15 cellular contexts compared by ENCODE assay signal in genomic region chr13:98262307-98262706, GRCh38.
"Had no signal": no experiment of that assay in that cellular context is flagged by ENCODE, and none has a peak within 500 bp of the region (broad histone marks: within the 10 kb centered on the region; RNA-seq: fewer than 3 reads in every experiment).

No MANE protein-coding gene starts in this region.

- FAIRE-seq: endothelial cell of umbilical vein, urothelium cell line had no signal

- H3K9ac ChIP-seq: parathyroid adenoma had no signal

- H3K79me2 ChIP-seq: parathyroid adenoma had no signal

- H3K9me3 Mint-ChIP-seq: activated naive CD4-positive, alpha-beta T cell treated with anti-CD3 and anti-CD28 coated beads, Interleukin-2, amount 50 U/mL, for 72 hours; activated T-cell treated with anti-CD3 and anti-CD28 coated beads, Interleukin-2, amount 50 U/mL, for 24 hours; stimulated activated memory B cell treated with anti-CD40 and anti-IgM and Interleukin-4, amounts not matched to agents 10 μg/mL and 1 μg/mL and 100 μg/mL, for 72 hours; T-helper 2 cell treated with Interferon-gamma antibody and Interleukin-4, amounts not matched to agents 5 μg/mL and 100 μg/mL, for 36 hours had no signal

- H3K4me1 Mint-ChIP-seq: stimulated activated memory B cell treated with anti-CD40 and anti-IgM and Interleukin-4, amounts not matched to agents 10 μg/mL and 1 μg/mL and 100 μg/mL, for 72 hours had no signal

- H3K27me3 ChIP-seq: colonic mucosa, esophagus squamous epithelium, thyroid gland had no signal

- H3K4me3 Mint-ChIP-seq: activated T-cell treated with anti-CD3 and anti-CD28 coated beads, Interleukin-2, amount 50 U/mL, for 24 hours; stimulated activated memory B cell treated with anti-CD40 and anti-IgM and Interleukin-4, amounts not matched to agents 10 μg/mL and 1 μg/mL and 100 μg/mL, for 72 hours; T-helper 2 cell treated with Interferon-gamma antibody and Interleukin-4, amounts not matched to agents 5 μg/mL and 100 μg/mL, for 36 hours had no signal

- H3K36me3 Mint-ChIP-seq: activated naive CD4-positive, alpha-beta T cell treated with anti-CD3 and anti-CD28 coated beads, Interleukin-2, amount 50 U/mL, for 72 hours; stimulated activated memory B cell treated with anti-CD40 and anti-IgM and Interleukin-4, amounts not matched to agents 10 μg/mL and 1 μg/mL and 100 μg/mL, for 72 hours had no signal

- H3K27ac ChIP-seq: colonic mucosa, esophagus squamous epithelium, parathyroid adenoma had no signal

- DNase-seq: activated CD4-positive, alpha-beta T cell treated with anti-CD3 and anti-CD28 coated beads for 1 hour; activated CD4-positive, alpha-beta T cell treated with anti-CD3 and anti-CD28 coated beads, Interleukin-2, amount 50 U/mL, for 4 hours; activated effector memory CD4-positive, alpha-beta T cell treated with anti-CD3 and anti-CD28 coated beads, Interleukin-2, amount 50 U/mL, for 16 hours; activated T-cell treated with anti-CD3 and anti-CD28 coated beads, Interleukin-2, amount 50 U/mL, for 24 hours; caudate nucleus; colonic mucosa; esophagus squamous epithelium; stimulated activated CD4-positive, alpha-beta T cell treated with anti-CD3 and anti-CD28 coated beads, Interleukin-2, amount 100 ng/mL, for 48 hours had no signal

- H3K4me3 ChIP-seq: colonic mucosa, esophagus squamous epithelium, thyroid gland had no signal

- ATAC-seq: activated naive CD4-positive, alpha-beta T cell treated with anti-CD3 and anti-CD28 coated beads, Interleukin-2, amount 50 U/mL, for 72 hours; stimulated activated memory B cell treated with anti-CD40 and anti-IgM and Interleukin-4, amounts not matched to agents 10 μg/mL and 1 μg/mL and 100 μg/mL, for 72 hours had no signal

- H3K27ac Mint-ChIP-seq: activated naive CD4-positive, alpha-beta T cell treated with anti-CD3 and anti-CD28 coated beads, Interleukin-2, amount 50 U/mL, for 72 hours; activated T-cell treated with anti-CD3 and anti-CD28 coated beads, Interleukin-2, amount 50 U/mL, for 24 hours; stimulated activated memory B cell treated with anti-CD40 and anti-IgM and Interleukin-4, amounts not matched to agents 10 μg/mL and 1 μg/mL and 100 μg/mL, for 72 hours; T-helper 2 cell treated with Interferon-gamma antibody and Interleukin-4, amounts not matched to agents 5 μg/mL and 100 μg/mL, for 36 hours had no signal

- H3K36me3 ChIP-seq: colonic mucosa, esophagus squamous epithelium, thyroid gland had no signal

- H3K4me1 ChIP-seq: parathyroid adenoma had no signal

- H3K9me3 ChIP-seq: colonic mucosa, esophagus squamous epithelium, thyroid gland had no signal

- H2AFZ ChIP-seq: parathyroid adenoma had no signal

- H3K27me3 Mint-ChIP-seq: stimulated activated memory B cell treated with anti-CD40 and anti-IgM and Interleukin-4, amounts not matched to agents 10 μg/mL and 1 μg/mL and 100 μg/mL, for 72 hours had no signal
